ENCODE assay signal across 10 cellular contexts in genomic region chr3:78999139-78999538, GRCh38.
"Had no signal": no experiment of that assay in that cellular context is flagged by ENCODE, and none has a peak within 500 bp of the region (broad histone marks: within the 10 kb centered on the region; RNA-seq: fewer than 3 reads in every experiment).

No MANE protein-coding gene starts in this region.

- H2AFZ ChIP-seq: GM23248, GM23338 had no signal

- H3K9ac ChIP-seq: GM23248 had no signal

- H3K27ac ChIP-seq: GM23248 had no signal

- H3K36me3 ChIP-seq: HAP-1 had no signal

- H3K4me2 ChIP-seq: GM23338 had no signal

- DNase-seq: GM23248, GOT3, H7, H9, HCEC 1CT, HFFc6 had no signal

- FAIRE-seq: H54 had no signal

- H3K9me3 ChIP-seq: HAP-1 had no signal

- ATAC-seq: GM23338, HCT116 had no signal

- H3K4me3 ChIP-seq: GM23248, GM23338, HAP-1 had no signal
